ENCODE assay signal across 8 cellular contexts in genomic region chr17:72120878-72121163, GRCh38. TPM values are rescaled to one million over a fixed set of nuclear protein-coding genes. Genes with fewer than 3 reads are reported as not detected.
DNase-seq lines count a peak whose midpoint lies in the region; ATAC-seq and TF ChIP-seq lines count a peak whose summit lies in the region.

SOX9 (plus strand) TSS chr17:72121020; CDS start chr17:72121392, 372 bp downstream.

- peak within 1 kb of the TSS; percentile 69 for H3K4me3 ChIP-seq in BE2C (ENCODE audit: low read depth, low read length)
- H3K4me3 ChIP-seq in body of pancreas: peak within 1 kb of the TSS; percentile 70 to 79
- peak within 1 kb of the TSS; percentile 82 for H3K4me3 ChIP-seq in iPS-15b (ENCODE audit: low read depth, low read length)
- peak within 1 kb of the TSS; percentile 85 to 91 (median 91) for H3K4me3 ChIP-seq in skeletal muscle tissue (ENCODE audit: low read length in 3 of 3)

- H3K9me3 ChIP-seq in BE2C: no peaks in the 10 kb centered on the region
- no peaks in the 10 kb centered on the region for H3K9me3 ChIP-seq in body of pancreas
- no peaks in the 10 kb centered on the region for H3K9me3 ChIP-seq in iPS-15b (ENCODE audit: control insufficient read depth, insufficient read depth, low read length)
- no peaks in the 10 kb centered on the region for H3K9me3 ChIP-seq in skeletal muscle tissue (ENCODE audit: control insufficient read depth in 3 of 3, low read length in 3 of 3)

- no peak within 1 kb of the TSS for H3K9ac ChIP-seq in iPS-15b (ENCODE audit: low read depth, low read length)
- peak within 1 kb of the TSS; percentile 79 to 93 (median 79) for H3K9ac ChIP-seq in skeletal muscle tissue (ENCODE audit: low read depth in 1 of 3, low read length in 3 of 3)

- 0 to 2% methylated on average over 11 of the region's 11 CpGs for WGBS in body of pancreas, 2 donors

- TF ChIP-seq POLR2A in body of pancreas (IDR thresholded peaks at IDR 0.05): peak; percentile 97 to 99 (median 99)

- H3K36me3 ChIP-seq in BE2C: peaks cover 14% of the 10 kb centered on the region
- H3K36me3 ChIP-seq in body of pancreas (replicated peaks in 1 of 2; ENCODE audit: insufficient read depth in 1 of 2, low read depth in 2 of 2): no peaks in the 10 kb centered on the region
- peaks cover 5% of the 10 kb centered on the region for H3K36me3 ChIP-seq in iPS-15b (ENCODE audit: control insufficient read depth, insufficient read depth, low read length)
- H3K36me3 ChIP-seq in skeletal muscle tissue (ENCODE audit: control insufficient read depth in 3 of 3, insufficient read depth in 3 of 3, low read length in 3 of 3): peaks cover 0 to 12% (median 3%) of the 10 kb centered on the region in 3 donors

- DNase-seq in BE2C (peak; percentile 90), NCI-H2171 (lab: John Stamatoyannopoulos, UW) (peak; percentile 76), body of pancreas (peak; percentile 94 to 97 (median 96)), SKM-1 (lab: John Stamatoyannopoulos, UW; ENCODE audit: unreplicated experiment) (no peak)

- peaks cover 19% of the 10 kb centered on the region for H3K27me3 ChIP-seq in BE2C
- H3K27me3 ChIP-seq in body of pancreas: no peaks in the 10 kb centered on the region
- H3K27me3 ChIP-seq in iPS-15b (ENCODE audit: control insufficient read depth, insufficient read depth, low read length): peaks cover 67% of the 10 kb centered on the region
- H3K27me3 ChIP-seq in skeletal muscle tissue (ENCODE audit: control insufficient read depth in 3 of 3, insufficient read depth in 3 of 3, low read length in 3 of 3): peaks cover 23 to 26% (median 26%) of the 10 kb centered on the region in 3 donors

- no peaks in the 10 kb centered on the region for H3K4me1 ChIP-seq in BE2C
- peaks cover 40% of the 10 kb centered on the region for H3K4me1 ChIP-seq in body of pancreas
- peaks cover 16% of the 10 kb centered on the region for H3K4me1 ChIP-seq in iPS-15b (ENCODE audit: control insufficient read depth, insufficient read depth, low read length)
- peaks cover 31 to 44% (median 43%) of the 10 kb centered on the region in 3 donors for H3K4me1 ChIP-seq in skeletal muscle tissue (ENCODE audit: control insufficient read depth in 3 of 3, insufficient read depth in 3 of 3, low read length in 3 of 3)

- intact Hi-C loops in body of pancreas (cut with DNase I): loop anchor here (10.0 kb wide), 1 partner anchor 414 kb away; no protein-coding TSS in a partner anchor

- TF ChIP-seq CTCF in BE2C (IDR thresholded peaks at IDR 0.05; ENCODE audit: low read depth, low read length) (no peak), body of pancreas (IDR thresholded peaks at IDR 0.05) (peak in 1 of 7 experiments; percentile 3)

- ATAC-seq in GM18873 (IDR thresholded peaks at IDR 0.05; ENCODE audit: low FRiP score, unreplicated experiment): peak; percentile 95
- peak; percentile 84 for ATAC-seq in HG03039 (IDR thresholded peaks at IDR 0.05; ENCODE audit: unreplicated experiment)
- ATAC-seq in body of pancreas: peak; percentile 88

- H3K27ac ChIP-seq in body of pancreas (peak within 1 kb of the TSS; percentile 86 to 96 (median 94)), skeletal muscle tissue (ENCODE audit: low read depth, low read length) (peak within 1 kb of the TSS; percentile 81)

RNA-seq across cellular contexts. Expression of gene SOX9, which starts in this region (rescaled TPM):
- 3.7 TPM for polyA plus RNA-seq in BE2C (2012; ENCODE audit: insufficient read depth, insufficient read length, low read depth)
- total RNA-seq in body of pancreas (10 to 100 TPM; 35.8 to 47.5 TPM), skeletal muscle tissue (6.3 TPM)
